In the genomic region with DNA sequence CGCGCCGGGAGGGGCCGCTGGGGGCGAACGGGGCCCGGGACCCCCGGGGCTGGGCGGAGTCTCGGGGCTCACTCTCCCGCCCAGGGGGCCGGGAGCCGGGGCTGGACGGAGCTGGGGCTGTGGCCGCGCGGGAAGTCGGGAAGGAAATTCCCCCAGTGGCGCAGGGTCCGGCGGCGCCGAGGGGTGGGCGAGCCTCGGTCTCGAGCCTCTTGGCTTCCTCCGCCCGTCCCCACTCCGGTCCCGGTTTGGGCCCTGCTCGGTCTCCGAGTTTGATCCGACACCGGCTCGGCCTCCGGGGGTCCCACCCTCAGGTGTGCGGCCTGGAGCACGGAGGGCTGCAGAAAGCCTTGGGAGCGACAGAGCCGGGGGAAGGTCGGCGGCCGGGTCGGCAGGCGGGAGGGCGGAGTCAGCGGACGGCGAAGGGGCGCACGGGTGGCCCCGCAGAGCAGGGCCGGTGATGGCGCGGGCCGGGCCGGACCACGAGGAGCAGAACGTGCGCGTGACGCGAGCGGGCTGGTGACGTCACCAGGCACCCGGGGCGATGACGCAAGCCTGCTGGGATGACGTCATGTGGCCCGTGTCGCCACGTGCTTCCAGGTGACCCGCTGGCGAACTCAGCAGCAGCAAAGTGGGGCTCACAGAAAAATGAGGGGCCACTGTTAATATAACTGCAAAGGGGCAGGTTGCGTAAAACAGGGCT, we compare ENCODE assay signal across 1 cellular context.
TF ChIP-seq lines count a peak whose summit lies in the region.

No MANE protein-coding gene starts in this region.

TF ChIP-seq in K562, 482 proteins besides CTCF, POLR2A, EP300 and RAD21 (continued from another document and continues in another):
- TF ChIP-seq, protein P1, sequence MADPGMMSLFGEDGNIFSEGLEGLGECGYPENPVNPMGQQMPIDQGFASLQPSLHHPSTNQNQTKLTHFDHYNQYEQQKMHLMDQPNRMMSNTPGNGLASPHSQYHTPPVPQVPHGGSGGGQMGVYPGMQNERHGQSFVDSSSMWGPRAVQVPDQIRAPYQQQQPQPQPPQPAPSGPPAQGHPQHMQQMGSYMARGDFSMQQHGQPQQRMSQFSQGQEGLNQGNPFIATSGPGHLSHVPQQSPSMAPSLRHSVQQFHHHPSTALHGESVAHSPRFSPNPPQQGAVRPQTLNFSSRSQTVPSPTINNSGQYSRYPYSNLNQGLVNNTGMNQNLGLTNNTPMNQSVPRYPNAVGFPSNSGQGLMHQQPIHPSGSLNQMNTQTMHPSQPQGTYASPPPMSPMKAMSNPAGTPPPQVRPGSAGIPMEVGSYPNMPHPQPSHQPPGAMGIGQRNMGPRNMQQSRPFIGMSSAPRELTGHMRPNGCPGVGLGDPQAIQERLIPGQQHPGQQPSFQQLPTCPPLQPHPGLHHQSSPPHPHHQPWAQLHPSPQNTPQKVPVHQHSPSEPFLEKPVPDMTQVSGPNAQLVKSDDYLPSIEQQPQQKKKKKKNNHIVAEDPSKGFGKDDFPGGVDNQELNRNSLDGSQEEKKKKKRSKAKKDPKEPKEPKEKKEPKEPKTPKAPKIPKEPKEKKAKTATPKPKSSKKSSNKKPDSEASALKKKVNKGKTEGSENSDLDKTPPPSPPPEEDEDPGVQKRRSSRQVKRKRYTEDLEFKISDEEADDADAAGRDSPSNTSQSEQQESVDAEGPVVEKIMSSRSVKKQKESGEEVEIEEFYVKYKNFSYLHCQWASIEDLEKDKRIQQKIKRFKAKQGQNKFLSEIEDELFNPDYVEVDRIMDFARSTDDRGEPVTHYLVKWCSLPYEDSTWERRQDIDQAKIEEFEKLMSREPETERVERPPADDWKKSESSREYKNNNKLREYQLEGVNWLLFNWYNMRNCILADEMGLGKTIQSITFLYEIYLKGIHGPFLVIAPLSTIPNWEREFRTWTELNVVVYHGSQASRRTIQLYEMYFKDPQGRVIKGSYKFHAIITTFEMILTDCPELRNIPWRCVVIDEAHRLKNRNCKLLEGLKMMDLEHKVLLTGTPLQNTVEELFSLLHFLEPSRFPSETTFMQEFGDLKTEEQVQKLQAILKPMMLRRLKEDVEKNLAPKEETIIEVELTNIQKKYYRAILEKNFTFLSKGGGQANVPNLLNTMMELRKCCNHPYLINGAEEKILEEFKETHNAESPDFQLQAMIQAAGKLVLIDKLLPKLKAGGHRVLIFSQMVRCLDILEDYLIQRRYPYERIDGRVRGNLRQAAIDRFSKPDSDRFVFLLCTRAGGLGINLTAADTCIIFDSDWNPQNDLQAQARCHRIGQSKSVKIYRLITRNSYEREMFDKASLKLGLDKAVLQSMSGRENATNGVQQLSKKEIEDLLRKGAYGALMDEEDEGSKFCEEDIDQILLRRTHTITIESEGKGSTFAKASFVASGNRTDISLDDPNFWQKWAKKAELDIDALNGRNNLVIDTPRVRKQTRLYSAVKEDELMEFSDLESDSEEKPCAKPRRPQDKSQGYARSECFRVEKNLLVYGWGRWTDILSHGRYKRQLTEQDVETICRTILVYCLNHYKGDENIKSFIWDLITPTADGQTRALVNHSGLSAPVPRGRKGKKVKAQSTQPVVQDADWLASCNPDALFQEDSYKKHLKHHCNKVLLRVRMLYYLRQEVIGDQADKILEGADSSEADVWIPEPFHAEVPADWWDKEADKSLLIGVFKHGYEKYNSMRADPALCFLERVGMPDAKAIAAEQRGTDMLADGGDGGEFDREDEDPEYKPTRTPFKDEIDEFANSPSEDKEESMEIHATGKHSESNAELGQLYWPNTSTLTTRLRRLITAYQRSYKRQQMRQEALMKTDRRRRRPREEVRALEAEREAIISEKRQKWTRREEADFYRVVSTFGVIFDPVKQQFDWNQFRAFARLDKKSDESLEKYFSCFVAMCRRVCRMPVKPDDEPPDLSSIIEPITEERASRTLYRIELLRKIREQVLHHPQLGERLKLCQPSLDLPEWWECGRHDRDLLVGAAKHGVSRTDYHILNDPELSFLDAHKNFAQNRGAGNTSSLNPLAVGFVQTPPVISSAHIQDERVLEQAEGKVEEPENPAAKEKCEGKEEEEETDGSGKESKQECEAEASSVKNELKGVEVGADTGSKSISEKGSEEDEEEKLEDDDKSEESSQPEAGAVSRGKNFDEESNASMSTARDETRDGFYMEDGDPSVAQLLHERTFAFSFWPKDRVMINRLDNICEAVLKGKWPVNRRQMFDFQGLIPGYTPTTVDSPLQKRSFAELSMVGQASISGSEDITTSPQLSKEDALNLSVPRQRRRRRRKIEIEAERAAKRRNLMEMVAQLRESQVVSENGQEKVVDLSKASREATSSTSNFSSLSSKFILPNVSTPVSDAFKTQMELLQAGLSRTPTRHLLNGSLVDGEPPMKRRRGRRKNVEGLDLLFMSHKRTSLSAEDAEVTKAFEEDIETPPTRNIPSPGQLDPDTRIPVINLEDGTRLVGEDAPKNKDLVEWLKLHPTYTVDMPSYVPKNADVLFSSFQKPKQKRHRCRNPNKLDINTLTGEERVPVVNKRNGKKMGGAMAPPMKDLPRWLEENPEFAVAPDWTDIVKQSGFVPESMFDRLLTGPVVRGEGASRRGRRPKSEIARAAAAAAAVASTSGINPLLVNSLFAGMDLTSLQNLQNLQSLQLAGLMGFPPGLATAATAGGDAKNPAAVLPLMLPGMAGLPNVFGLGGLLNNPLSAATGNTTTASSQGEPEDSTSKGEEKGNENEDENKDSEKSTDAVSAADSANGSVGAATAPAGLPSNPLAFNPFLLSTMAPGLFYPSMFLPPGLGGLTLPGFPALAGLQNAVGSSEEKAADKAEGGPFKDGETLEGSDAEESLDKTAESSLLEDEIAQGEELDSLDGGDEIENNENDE (IDR thresholded peaks at IDR 0.05; ENCODE audit: low read depth, low read length), result no peak
- TF ChIP-seq, protein P2, sequence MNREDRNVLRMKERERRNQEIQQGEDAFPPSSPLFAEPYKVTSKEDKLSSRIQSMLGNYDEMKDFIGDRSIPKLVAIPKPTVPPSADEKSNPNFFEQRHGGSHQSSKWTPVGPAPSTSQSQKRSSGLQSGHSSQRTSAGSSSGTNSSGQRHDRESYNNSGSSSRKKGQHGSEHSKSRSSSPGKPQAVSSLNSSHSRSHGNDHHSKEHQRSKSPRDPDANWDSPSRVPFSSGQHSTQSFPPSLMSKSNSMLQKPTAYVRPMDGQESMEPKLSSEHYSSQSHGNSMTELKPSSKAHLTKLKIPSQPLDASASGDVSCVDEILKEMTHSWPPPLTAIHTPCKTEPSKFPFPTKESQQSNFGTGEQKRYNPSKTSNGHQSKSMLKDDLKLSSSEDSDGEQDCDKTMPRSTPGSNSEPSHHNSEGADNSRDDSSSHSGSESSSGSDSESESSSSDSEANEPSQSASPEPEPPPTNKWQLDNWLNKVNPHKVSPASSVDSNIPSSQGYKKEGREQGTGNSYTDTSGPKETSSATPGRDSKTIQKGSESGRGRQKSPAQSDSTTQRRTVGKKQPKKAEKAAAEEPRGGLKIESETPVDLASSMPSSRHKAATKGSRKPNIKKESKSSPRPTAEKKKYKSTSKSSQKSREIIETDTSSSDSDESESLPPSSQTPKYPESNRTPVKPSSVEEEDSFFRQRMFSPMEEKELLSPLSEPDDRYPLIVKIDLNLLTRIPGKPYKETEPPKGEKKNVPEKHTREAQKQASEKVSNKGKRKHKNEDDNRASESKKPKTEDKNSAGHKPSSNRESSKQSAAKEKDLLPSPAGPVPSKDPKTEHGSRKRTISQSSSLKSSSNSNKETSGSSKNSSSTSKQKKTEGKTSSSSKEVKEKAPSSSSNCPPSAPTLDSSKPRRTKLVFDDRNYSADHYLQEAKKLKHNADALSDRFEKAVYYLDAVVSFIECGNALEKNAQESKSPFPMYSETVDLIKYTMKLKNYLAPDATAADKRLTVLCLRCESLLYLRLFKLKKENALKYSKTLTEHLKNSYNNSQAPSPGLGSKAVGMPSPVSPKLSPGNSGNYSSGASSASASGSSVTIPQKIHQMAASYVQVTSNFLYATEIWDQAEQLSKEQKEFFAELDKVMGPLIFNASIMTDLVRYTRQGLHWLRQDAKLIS (CRISPR knock-in tag; IDR thresholded peaks at IDR 0.05), result peak; percentile 98
- TF ChIP-seq FOXK2 (conservative IDR thresholded peaks at IDR 0.05 in 1 of 2, IDR thresholded peaks at IDR 0.05 in 1 of 2; ENCODE audit: low read depth in 2 of 2), result peak; percentile 23 to 57; a peak in 3 of 4 replicates
- TF ChIP-seq KDM1A (IDR thresholded peaks at IDR 0.05), result peak; percentile 59 to 83; a peak in 3 of 4 replicates
- no peak for TF ChIP-seq ZNF133 (CRISPR knock-in tag; IDR thresholded peaks at IDR 0.05)
- TF ChIP-seq ZNF347 (CRISPR knock-in tag; IDR thresholded peaks at IDR 0.05; ENCODE audit: low read depth), result 0 out of 2 replicates have a peak, but pooled peaks have one; percentile 40
- peak; percentile 52; the same call in 1 of the 2 replicates for TF ChIP-seq GABPA (tag; conservative IDR thresholded peaks at IDR 0.05; ENCODE audit: low read depth)
- TF ChIP-seq ZNF212 (CRISPR knock-in tag; IDR thresholded peaks at IDR 0.05), result no peak
- no peak for TF ChIP-seq RBBP5 (IDR thresholded peaks at IDR 0.05; ENCODE audit: borderline replicate concordance, insufficient read depth, low read length, poor library complexity, severe bottlenecking)
- peak; percentile 87 for TF ChIP-seq GMEB1 (CRISPR knock-in tag; IDR thresholded peaks at IDR 0.05)
- TF ChIP-seq TSHZ1 (CRISPR knock-in tag; IDR thresholded peaks at IDR 0.05), result no peak
